ENCODE assay signal across 1 cellular context in the genomic region with DNA sequence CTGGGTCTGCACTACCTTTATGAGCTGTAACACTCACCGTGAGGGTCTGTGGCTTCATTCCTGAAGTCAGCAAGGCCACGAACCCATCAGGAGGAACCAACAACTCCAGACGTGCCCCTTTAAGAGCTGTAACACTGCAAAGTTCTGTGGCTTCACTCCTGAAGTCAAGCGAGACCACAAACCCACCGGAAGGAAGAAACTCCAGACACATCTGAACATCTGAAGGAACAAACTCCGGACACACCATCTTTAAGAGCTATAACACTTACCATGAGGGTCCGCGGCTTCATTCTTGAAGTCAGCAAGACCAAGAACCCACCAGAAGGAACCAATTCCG. TPM values are rescaled to one million over a fixed set of nuclear protein-coding genes. Genes with fewer than 3 reads are reported as not detected.
"Had no signal": no experiment of that assay in that cellular context is flagged by ENCODE, and none has a peak within 500 bp of the region (broad histone marks: within the 10 kb centered on the region; RNA-seq: fewer than 3 reads in every experiment).

No MANE protein-coding gene starts in this region.

RNA-seq across cellular contexts. Expression of a gene that starts 37.9 kb away (rescaled TPM):
- total RNA-seq: activated B cell treated with CpG ODN at 0.5 μM for 24 hours had no signal
